Comparison of ENCODE assay signal across 16 cellular contexts in genomic region chr1:43919906-43920305, GRCh38. TPM values are rescaled to one million over a fixed set of nuclear protein-coding genes. Genes with fewer than 3 reads are reported as not detected.
A peak's percentile ranks its signal among the peaks of the same experiment; 100 is the strongest.
DNase-seq lines count a peak whose midpoint lies in the region; ATAC-seq and TF ChIP-seq lines count a peak whose summit lies in the region.
"Had no signal": no experiment of that assay in that cellular context is flagged by ENCODE, and none has a peak within 500 bp of the region (broad histone marks: within the 10 kb centered on the region; RNA-seq: fewer than 3 reads in every experiment).

No MANE protein-coding gene starts in this region.

- intact Hi-C loops in left lung (cut with DNase I) = no loop called here

- H3K9me3 ChIP-seq in Loucy (ENCODE audit: insufficient read depth, low read depth, low read length) = no peaks in the 10 kb centered on the region
- H3K9me3 ChIP-seq in left lung = no peaks in the 10 kb centered on the region

- no peak overlapping the region for H3K27ac ChIP-seq in GM23338 (ENCODE audit: low read depth)
- H3K27ac ChIP-seq in left lung = no peak overlapping the region
- H3K27ac ChIP-seq: PC-9, SK-N-MC had no signal

- H3K27me3 ChIP-seq in GM23338 (ENCODE audit: insufficient read depth) (no peaks in the 10 kb centered on the region), Loucy (ENCODE audit: insufficient read depth, low read length, poor library complexity, severe bottlenecking) (no peaks in the 10 kb centered on the region), left lung (no peaks in the 10 kb centered on the region)

- TF ChIP-seq CTCF in GM23338 (conservative IDR thresholded peaks at IDR 0.05; ENCODE audit: low read depth in 2 of 2) (no peak), Loucy (conservative IDR thresholded peaks at IDR 0.05; ENCODE audit: low read length) (no peak), left lung (IDR thresholded peaks at IDR 0.05) (no peak)

- H3F3A ChIP-seq in GM23338 (replicated peaks; ENCODE audit: low read depth) (no peaks in the 10 kb centered on the region), Loucy (ENCODE audit: low read depth) (no peaks in the 10 kb centered on the region)

- H3K4me3 ChIP-seq in GM23338 (no peak overlapping the region), Loucy (ENCODE audit: low read length, poor library complexity, severe bottlenecking) (no peak overlapping the region), left lung (no peak overlapping the region)
- H3K4me3 ChIP-seq: PC-9, SK-N-MC had no signal

- no peak overlapping the region for H3K9ac ChIP-seq in Loucy (ENCODE audit: low read depth, low read length, poor library complexity, severe bottlenecking)

- H3K4me1 ChIP-seq in GM23338 (ENCODE audit: insufficient read depth) (no peaks in the 10 kb centered on the region; the same call in 1 of the 2 replicates), Loucy (ENCODE audit: insufficient read depth, low read length, poor library complexity, severe bottlenecking) (peaks cover 13% of the 10 kb centered on the region), left lung (no peaks in the 10 kb centered on the region)

- peaks cover 4% of the 10 kb centered on the region; the same call in 1 of the 3 replicates for H3K36me3 Mint-ChIP-seq in GM23338 (ENCODE audit: low read depth)
- peaks cover 3% of the 10 kb centered on the region for H3K36me3 Mint-ChIP-seq in activated naive CD8-positive, alpha-beta T cell treated with anti-CD3 and anti-CD28 coated beads, Interleukin-2, amount 50 U/mL, for 24 hours (ENCODE audit: low read depth)

- DNase-seq in GM23338 (ENCODE audit: low spot score) = no peak
- no peak for DNase-seq in activated naive CD8-positive, alpha-beta T cell treated with anti-CD3 and anti-CD28 coated beads, Interleukin-2, amount 50 U/mL, for 24 hours
- DNase-seq in left lung = no peak
- DNase-seq: Calu3; CD4-positive, alpha-beta T cell; DMS79; GDM1; NCI-H1105; NCI-H1694 treated with DMSO at 0.1 percent for 48 hours; PC-9 had no signal

- H3K27me3 Mint-ChIP-seq in GM23338 (ENCODE audit: insufficient read depth, low read depth, poor library complexity) = peaks cover 7% of the 10 kb centered on the region
- no peaks in the 10 kb centered on the region for H3K27me3 Mint-ChIP-seq in activated naive CD8-positive, alpha-beta T cell treated with anti-CD3 and anti-CD28 coated beads, Interleukin-2, amount 50 U/mL, for 24 hours
- H3K27me3 Mint-ChIP-seq: B cell; CD4-positive, alpha-beta T cell had no signal

- ATAC-seq in GM23338 (peak; percentile 27), HG02759 (IDR thresholded peaks at IDR 0.05; ENCODE audit: unreplicated experiment) (no peak), GM19324 (IDR thresholded peaks at IDR 0.05; ENCODE audit: low FRiP score, unreplicated experiment) (no peak), left lung (no peak)
- ATAC-seq in activated naive CD8-positive, alpha-beta T cell treated with anti-CD3 and anti-CD28 coated beads, Interleukin-2, amount 50 U/mL, for 24 hours = peak; percentile 49
- ATAC-seq: HCT116 had no signal

- no peak overlapping the region for H2AFZ ChIP-seq in GM23338
- no peak overlapping the region for H2AFZ ChIP-seq in Loucy (ENCODE audit: low read length)
- H2AFZ ChIP-seq: PC-9 had no signal

- H3K79me2 ChIP-seq in GM23338 (replicated peaks; ENCODE audit: insufficient read depth) = no peaks in the 10 kb centered on the region
- no peaks in the 10 kb centered on the region for H3K79me2 ChIP-seq in Loucy (ENCODE audit: insufficient read depth, low read length)

- H3K4me2 ChIP-seq in GM23338 = no peak overlapping the region
- H3K4me2 ChIP-seq in Loucy (ENCODE audit: low read depth, low read length, poor library complexity, severe bottlenecking) = peak overlapping the region; percentile 37
- H3K4me2 ChIP-seq: PC-9 had no signal

- no peaks in the 10 kb centered on the region for H3K9me3 Mint-ChIP-seq in GM23338
- H3K9me3 Mint-ChIP-seq in activated naive CD8-positive, alpha-beta T cell treated with anti-CD3 and anti-CD28 coated beads, Interleukin-2, amount 50 U/mL, for 24 hours = no peaks in the 10 kb centered on the region
- H3K9me3 Mint-ChIP-seq: CD4-positive, alpha-beta T cell had no signal

- H4K20me1 ChIP-seq in GM23338 (replicated peaks; ENCODE audit: insufficient read depth) (no peaks in the 10 kb centered on the region), Loucy (ENCODE audit: insufficient read depth, low read length, poor library complexity, severe bottlenecking) (no peaks in the 10 kb centered on the region)

- H3K36me3 ChIP-seq in GM23338 (ENCODE audit: insufficient read depth) = no peaks in the 10 kb centered on the region
- no peaks in the 10 kb centered on the region for H3K36me3 ChIP-seq in Loucy (ENCODE audit: insufficient read depth, low read length)
- no peaks in the 10 kb centered on the region for H3K36me3 ChIP-seq in left lung

- H3K4me1 Mint-ChIP-seq in GM23338 = peaks cover 4% of the 10 kb centered on the region; the same call in 2 of the 3 replicates
- peaks cover 3% of the 10 kb centered on the region for H3K4me1 Mint-ChIP-seq in activated naive CD8-positive, alpha-beta T cell treated with anti-CD3 and anti-CD28 coated beads, Interleukin-2, amount 50 U/mL, for 24 hours
- H3K4me1 Mint-ChIP-seq: B cell had no signal

- H3K9me2 ChIP-seq in GM23338 (ENCODE audit: insufficient read depth) (peaks cover 5% of the 10 kb centered on the region; the same call in 1 of the 2 replicates), Loucy (replicated peaks; ENCODE audit: low read depth, low read length) (no peaks in the 10 kb centered on the region)

- no peak overlapping the region for H3K27ac Mint-ChIP-seq in GM23338
- no peak overlapping the region for H3K27ac Mint-ChIP-seq in activated naive CD8-positive, alpha-beta T cell treated with anti-CD3 and anti-CD28 coated beads, Interleukin-2, amount 50 U/mL, for 24 hours
- H3K27ac Mint-ChIP-seq: B cell; CD4-positive, alpha-beta T cell had no signal

- no peak overlapping the region for H3K4me3 Mint-ChIP-seq in GM23338
- H3K4me3 Mint-ChIP-seq in activated naive CD8-positive, alpha-beta T cell treated with anti-CD3 and anti-CD28 coated beads, Interleukin-2, amount 50 U/mL, for 24 hours = no peak overlapping the region
- H3K4me3 Mint-ChIP-seq: B cell; CD4-positive, alpha-beta T cell had no signal

TF ChIP-seq in GM23338, 12 proteins besides CTCF, POLR2A, EP300 and RAD21:
- TF ChIP-seq EZH2phosphoT487 (IDR thresholded peaks at IDR 0.05; ENCODE audit: unreplicated experiment) (no peak), JUNB (IDR thresholded peaks at IDR 0.05; ENCODE audit: unreplicated experiment) (no peak), ZNF114 (CRISPR knock-in tag; IDR thresholded peaks at IDR 0.05) (no peak), ZNF331 (CRISPR knock-in tag; IDR thresholded peaks at IDR 0.05; ENCODE audit: low read depth) (no peak), NANOG (IDR thresholded peaks at IDR 0.05; ENCODE audit: borderline replicate concordance) (no peak), EZH2 (IDR thresholded peaks at IDR 0.05; ENCODE audit: low read depth, unreplicated experiment) (no peak)
TF ChIP-seq in GM23338: peak in this region for 0.

RNA-seq across cellular contexts. Expression of gene ARTN, which starts 13.7 kb away (rescaled TPM):
- total RNA-seq in GM23338 (2014; rRNA removed; shearing (Covaris generic)) = 10.4 and 35.7 TPM in 2 replicates
- 6.7 and 7.6 TPM in 2 replicates for polyA plus RNA-seq in GM23338 (2016; fragmentation: Nextera tagmentation; extraction: Ambion mirVana)
- 1 to 10 TPM; 1.8 to 2.3 TPM for total RNA-seq in left lung

RNA-seq across cellular contexts. Expression of gene IPO13, which starts 26.8 kb away (rescaled TPM):
- total RNA-seq in GM23338 (2014; rRNA removed; shearing (Covaris generic)) = 17.9 and 22.8 TPM in 2 replicates
- polyA plus RNA-seq in GM23338 (2016; fragmentation: Nextera tagmentation; extraction: Ambion mirVana) = 10.4 and 12.5 TPM in 2 replicates
- total RNA-seq in left lung = 10 to 100 TPM; 26.8 to 33.4 TPM

RNA-seq across cellular contexts. Expression of gene DPH2, which starts 49.9 kb away (rescaled TPM):
- 68.2 and 90.3 TPM in 2 replicates for total RNA-seq in GM23338 (2014; rRNA removed; shearing (Covaris generic))
- 32.1 and 35.6 TPM in 2 replicates for polyA plus RNA-seq in GM23338 (2016; fragmentation: Nextera tagmentation; extraction: Ambion mirVana)
- total RNA-seq in left lung = 10 to 100 TPM; 13.5 to 23.4 TPM

RNA-seq across cellular contexts. Expression of gene ATP6V0B, which starts 54.9 kb away (rescaled TPM):
- 112 and 116 TPM in 2 replicates for total RNA-seq in GM23338 (2014; rRNA removed; shearing (Covaris generic))
- 142 and 149 TPM in 2 replicates for polyA plus RNA-seq in GM23338 (2016; fragmentation: Nextera tagmentation; extraction: Ambion mirVana)
- 100 to 1,000 TPM; 176 to 239 TPM for total RNA-seq in left lung

RNA-seq across cellular contexts. Expression of gene B4GALT2, which starts 59.1 kb away (rescaled TPM):
- total RNA-seq in GM23338 (2014; rRNA removed; shearing (Covaris generic)) = 52.7 and 63.1 TPM in 2 replicates
- 22.4 and 22.8 TPM in 2 replicates for polyA plus RNA-seq in GM23338 (2016; fragmentation: Nextera tagmentation; extraction: Ambion mirVana)
- total RNA-seq in left lung = 10 to 100 TPM; 39.1 to 50.1 TPM

Comparison
In these comparisons a context has a peak if more than half of its experiments do, and no peak if none do; other contexts are left out.
1. ATAC-seq: peak in GM23338 (single experiment) and activated naive CD8-positive, alpha-beta T cell treated with anti-CD3 and anti-CD28 coated beads, Interleukin-2, amount 50 U/mL, for 24 hours (single experiment); none in HG02759 (single experiment), GM19324 (single experiment) and left lung (single experiment).